Comparison of ENCODE assay signal across 10 cellular contexts in the genomic region with DNA sequence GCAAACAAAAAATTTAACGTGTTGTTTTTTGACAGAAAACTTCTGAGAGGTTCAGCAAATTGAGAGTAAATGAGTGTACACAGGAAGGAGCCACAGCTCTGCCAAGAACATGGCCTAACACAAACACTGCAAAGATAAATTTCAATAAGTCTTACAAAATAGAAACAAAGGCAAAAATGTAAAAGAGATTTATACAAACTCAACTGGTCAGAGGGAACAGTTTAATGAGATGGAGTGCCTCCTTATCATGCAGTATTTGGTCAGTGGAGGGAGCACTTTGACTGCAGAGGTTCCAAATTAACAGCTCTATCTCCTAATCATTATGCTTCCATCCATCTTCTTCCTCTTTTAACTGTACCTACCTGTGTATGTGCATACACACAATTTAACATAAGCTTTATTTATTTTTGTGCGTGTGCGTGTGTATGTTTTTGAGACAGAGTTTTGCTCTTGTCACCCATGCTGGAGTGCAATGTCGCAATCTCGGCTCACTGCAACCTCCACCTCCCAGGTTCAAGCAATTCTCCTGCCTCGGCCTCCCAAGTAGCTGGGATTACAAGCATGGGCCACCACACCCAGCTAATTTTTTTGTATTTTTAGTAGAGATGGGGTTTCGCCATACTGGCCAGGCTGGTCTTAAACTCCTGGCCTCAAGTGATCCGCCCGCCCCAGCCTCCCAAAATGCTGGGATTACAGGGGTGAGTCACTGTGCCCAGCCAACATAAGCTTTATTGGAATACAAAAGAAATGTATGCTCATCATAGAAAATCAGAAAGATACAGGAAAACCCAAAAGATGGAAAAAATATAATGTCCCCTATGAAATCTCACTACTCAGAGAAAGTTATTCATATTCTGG.
DNase-seq lines count a peak whose midpoint lies in the region; ATAC-seq and TF ChIP-seq lines count a peak whose summit lies in the region.
"Had no signal": no experiment of that assay in that cellular context is flagged by ENCODE, and none has a peak within 500 bp of the region (broad histone marks: within the 10 kb centered on the region; RNA-seq: fewer than 3 reads in every experiment).

No MANE protein-coding gene starts in this region.

- no peaks in the 10 kb centered on the region for H3K27me3 Mint-ChIP-seq in Caco-2 (ENCODE audit: insufficient read depth, unreplicated experiment)

- no peaks in the 10 kb centered on the region for H4K20me1 ChIP-seq in mammary epithelial cell (ENCODE audit: insufficient read depth, low read length)

- H3K27ac ChIP-seq in mammary epithelial cell (ENCODE audit: insufficient read depth, low read depth, low read length) = no peak overlapping the region
- H3K27ac ChIP-seq in mesenchymal stem cell (ENCODE audit: low read length, poor library complexity, severe bottlenecking) = no peak overlapping the region
- H3K27ac ChIP-seq: HL-60 had no signal

- peaks cover 19% of the 10 kb centered on the region for H3K36me3 Mint-ChIP-seq in Caco-2 (ENCODE audit: insufficient read depth, unreplicated experiment)

- dilution Hi-C loops in mammary epithelial cell (cut with HindIII; ENCODE audit: low sequenced_read_pairs) = no loop called here

- H2BK5ac ChIP-seq in mesenchymal stem cell (ENCODE audit: low read depth, low read length, poor library complexity, severe bottlenecking) = no peak overlapping the region

- H3K4me1 ChIP-seq in mammary epithelial cell (ENCODE audit: insufficient read depth, low read length) (peaks cover 5% of the 10 kb centered on the region), mesenchymal stem cell (ENCODE audit: control insufficient read depth, insufficient read depth, low read depth, low read length) (peaks cover 1% of the 10 kb centered on the region), Caco-2 (no peaks in the 10 kb centered on the region)

- no peak overlapping the region for H4K8ac ChIP-seq in mesenchymal stem cell (ENCODE audit: low read length)

- 87% methylated on average over 5 of the region's 9 CpGs for WGBS in mammary epithelial cell (ENCODE audit: low coverage, missing lambda C conversion rate)
- 92% methylated on average over 5 of the region's 9 CpGs for WGBS in mesenchymal stem cell

- no peak overlapping the region for H2BK15ac ChIP-seq in mesenchymal stem cell (ENCODE audit: low read depth, poor library complexity, severe bottlenecking)

- peaks cover 63% of the 10 kb centered on the region for H3K79me2 ChIP-seq in mammary epithelial cell (ENCODE audit: insufficient read depth, low read length)

- no peak for DNase-seq in GM10266 (ENCODE audit: extremely low spot score)
- peak; percentile 48 for DNase-seq in MG63
- peak; percentile 19 for DNase-seq in mammary epithelial cell
- DNase-seq in mesenchymal stem cell = no peak
- DNase-seq in Caco-2 = no peak
- no peak for DNase-seq in NCI-H2171 treated with DMSO at 0.1 percent for 48 hours (lab: John Stamatoyannopoulos, UW)

- H2AFZ ChIP-seq in mammary epithelial cell (ENCODE audit: low read depth, low read length) = no peak overlapping the region
- H2AFZ ChIP-seq in mesenchymal stem cell (ENCODE audit: low read depth, low read length) = no peak overlapping the region

- BruUV-seq in mammary epithelial cell (replicated peaks; lab: Mats Ljungman, UMichigan) = no TSS peak
- no TSS peak for BruUV-seq in Caco-2 (replicated peaks; lab: Mats Ljungman, UMichigan)

- no peaks in the 10 kb centered on the region for H3K9me3 Mint-ChIP-seq in Caco-2 (ENCODE audit: unreplicated experiment)

- H2BK12ac ChIP-seq in mesenchymal stem cell (ENCODE audit: low read length in 2 of 2) = no peak overlapping the region

- POLR2A ChIA-PET in Caco-2 (lab: Charles Lee) = interaction anchor here (0.5 kb wide), 1 partner anchor 332 kb away, joined by 4 read pairs; a partner anchor contains a TSS

- no peak overlapping the region for H2AK5ac ChIP-seq in mesenchymal stem cell (ENCODE audit: low read length, severe bottlenecking)

- no peak overlapping the region for H3K14ac ChIP-seq in mesenchymal stem cell (ENCODE audit: low read length in 2 of 2)

- no peak overlapping the region for H3K23ac ChIP-seq in mesenchymal stem cell (ENCODE audit: low read length in 2 of 2)

- no peak overlapping the region for H3K27ac Mint-ChIP-seq in Caco-2 (ENCODE audit: unreplicated experiment)

- ATAC-seq in HG03432 (IDR thresholded peaks at IDR 0.05; ENCODE audit: unreplicated experiment) (no peak), GM18511 (IDR thresholded peaks at IDR 0.05; ENCODE audit: unreplicated experiment) (no peak)

- H3K4me2 ChIP-seq in mammary epithelial cell (ENCODE audit: insufficient read depth, low read depth, low read length) = no peak overlapping the region
- no peak overlapping the region for H3K4me2 ChIP-seq in mesenchymal stem cell (ENCODE audit: low read length, poor library complexity, severe bottlenecking)

- TF ChIP-seq CTCF in GM10266 (IDR thresholded peaks at IDR 0.05; ENCODE audit: control insufficient read depth, insufficient read depth, low read depth, missing control alignments) = peak; percentile 27
- TF ChIP-seq CTCF in mammary epithelial cell (conservative IDR thresholded peaks at IDR 0.05 in 1 of 2, IDR thresholded peaks at IDR 0.05 in 1 of 2; ENCODE audit: extremely low read depth in 1 of 2, insufficient read depth in 1 of 2, low read depth in 1 of 2, low read length in 2 of 2) = peak; percentile 40 to 56
- TF ChIP-seq CTCF in Caco-2 (IDR thresholded peaks at IDR 0.05; ENCODE audit: insufficient read depth in 1 of 2, low read depth in 1 of 2, low read length in 1 of 2, severe bottlenecking in 1 of 2, unreplicated experiment in 1 of 2) = no peak

- in situ Hi-C loops in mammary epithelial cell (cut with MboI; ENCODE audit: low sequenced_read_pairs in 2 of 2) = loop anchor here (5.0 kb wide), 2 partner anchors 113 to 123 kb away; a partner anchor contains a TSS

- no peak overlapping the region for H3K4ac ChIP-seq in mesenchymal stem cell (ENCODE audit: low read depth in 1 of 2, low read length in 2 of 2)

- H3K4me3 ChIP-seq in MG63 (no peak overlapping the region), mammary epithelial cell (replicated peaks in 1 of 3; ENCODE audit: insufficient read depth in 1 of 3, low read depth in 2 of 3, low read length in 3 of 3) (no peak overlapping the region), mesenchymal stem cell (ENCODE audit: insufficient read depth in 1 of 2, low read depth in 1 of 2, low read length in 2 of 2) (no peak overlapping the region), Caco-2 (ENCODE audit: low read depth, low read length) (no peak overlapping the region)
- H3K4me3 ChIP-seq: lung had no signal

- no peak overlapping the region for H4K91ac ChIP-seq in mesenchymal stem cell (ENCODE audit: low read length)

- no peaks in the 10 kb centered on the region for H3K4me1 Mint-ChIP-seq in Caco-2 (ENCODE audit: low read depth, unreplicated experiment)

- no peak overlapping the region for H3K4me3 Mint-ChIP-seq in Caco-2 (ENCODE audit: unreplicated experiment)

- H3K9ac ChIP-seq in mammary epithelial cell (ENCODE audit: insufficient read depth, low read length) = no peak overlapping the region
- peak overlapping the region; percentile 36 for H3K9ac ChIP-seq in mesenchymal stem cell (ENCODE audit: low read length)

- CTCF ChIA-PET in mammary epithelial cell (lab: Charles Lee; ENCODE audit: low non-redundant PET) = interaction anchor here (0.6 to 1.1 kb wide), 3 partner anchors 14 to 120 kb away, joined by 3 to 9 read pairs (median 3); no protein-coding TSS in a partner anchor
- CTCF ChIA-PET in Caco-2 (lab: Charles Lee) = interaction anchor here (0.6 to 1.6 kb wide), 5 partner anchors 9 to 120 kb away, joined by 3 to 12 read pairs (median 4); a partner anchor contains a TSS

- H3K18ac ChIP-seq in mesenchymal stem cell (ENCODE audit: low read depth in 1 of 2, low read length in 2 of 2) = no peak overlapping the region

- H3K36me3 ChIP-seq in MG63 = peaks cover 12% of the 10 kb centered on the region
- H3K36me3 ChIP-seq in mammary epithelial cell (ENCODE audit: insufficient read depth, low read length) = no peaks in the 10 kb centered on the region
- H3K36me3 ChIP-seq in mesenchymal stem cell (ENCODE audit: control insufficient read depth in 1 of 2, insufficient read depth in 2 of 2, low read depth in 1 of 2, low read length in 2 of 2) = peaks cover 0 to 6% of the 10 kb centered on the region in 2 experiments
- H3K36me3 ChIP-seq in Caco-2 (ENCODE audit: control insufficient read depth, insufficient read depth, low read length) = no peaks in the 10 kb centered on the region

- H3K9me3 ChIP-seq in MG63 (0 out of 2 replicates have a peak, but pooled peaks cover 1% of the 10 kb centered on the region), mammary epithelial cell (replicated peaks; ENCODE audit: insufficient read depth, low read length) (no peaks in the 10 kb centered on the region), mesenchymal stem cell (ENCODE audit: control insufficient read depth, low read length) (no peaks in the 10 kb centered on the region), Caco-2 (no peaks in the 10 kb centered on the region)

- peaks cover 31% of the 10 kb centered on the region for H3K79me1 ChIP-seq in mesenchymal stem cell (replicated peaks; ENCODE audit: low read length, poor library complexity, severe bottlenecking)

- H2BK120ac ChIP-seq in mesenchymal stem cell (ENCODE audit: low read depth, low read length) = no peak overlapping the region

- intact Hi-C loops in mammary epithelial cell (cut with micrococcal nuclease) = loop anchor here (1.0 to 5.0 kb wide), 8 partner anchors 38 to 373 kb away; a partner anchor contains a TSS
- intact Hi-C loops in Caco-2 (cut with micrococcal nuclease; ENCODE audit: unreplicated experiment) = loop anchor here (1.0 kb wide), 1 partner anchor 122 kb away; no protein-coding TSS in a partner anchor

- no peaks in the 10 kb centered on the region for H3K27me3 ChIP-seq in MG63
- H3K27me3 ChIP-seq in mammary epithelial cell (ENCODE audit: insufficient read depth, low read length) = no peaks in the 10 kb centered on the region
- H3K27me3 ChIP-seq in mesenchymal stem cell (ENCODE audit: control insufficient read depth in 1 of 2, insufficient read depth in 1 of 2, low read length in 2 of 2) = no peaks in the 10 kb centered on the region
- H3K27me3 ChIP-seq in Caco-2 (replicated peaks; ENCODE audit: control insufficient read depth, insufficient read depth, low read length) = no peaks in the 10 kb centered on the region

Comparison
In these comparisons a context has a peak if more than half of its experiments do, and no peak if none do; other contexts are left out.
1. DNase-seq: peak in MG63 (single experiment) and mammary epithelial cell (single experiment); none in GM10266 (single experiment), mesenchymal stem cell (single experiment), Caco-2 (0 of 2) and NCI-H2171 treated with DMSO at 0.1 percent for 48 hours (single experiment).
2. CTCF ChIP-seq: peak in GM10266 (single experiment) and mammary epithelial cell (2 of 2); none in Caco-2 (0 of 2).